In the genomic region with DNA sequence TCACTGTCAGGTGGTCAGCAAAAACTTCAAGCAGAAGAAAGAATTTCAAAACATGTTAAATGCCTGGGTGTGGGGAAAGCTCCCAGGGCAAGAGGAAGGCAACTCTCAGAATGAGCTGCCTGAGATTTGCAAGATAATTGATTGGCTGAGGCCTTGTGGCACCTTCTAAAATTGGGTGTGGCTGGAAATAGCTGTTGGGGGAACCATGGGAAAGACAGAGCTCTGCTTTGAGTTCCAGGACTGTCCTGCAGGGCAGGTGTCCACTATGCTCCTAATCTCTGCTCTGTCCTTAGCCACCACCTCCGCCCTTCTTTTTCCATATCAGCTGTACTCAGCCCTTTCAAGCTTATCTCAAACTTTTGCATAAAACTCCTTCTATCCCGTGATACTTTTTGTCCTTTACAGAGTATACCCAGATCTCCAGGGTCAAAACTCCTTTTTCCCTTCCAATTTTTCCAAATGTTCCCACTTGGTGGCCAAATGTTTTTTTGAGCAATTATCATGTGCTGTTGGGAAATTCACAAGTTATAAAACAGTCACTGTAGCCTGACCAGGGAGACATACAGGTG, we compare ENCODE assay signal across 15 cellular contexts. TPM values are rescaled to one million over a fixed set of nuclear protein-coding genes. Genes with fewer than 3 reads are reported as not detected.
DNase-seq lines count a peak whose midpoint lies in the region; FAIRE-seq and TF ChIP-seq lines count a peak whose summit lies in the region.
"Had no signal": no experiment of that assay in that cellular context is flagged by ENCODE, and none has a peak within 500 bp of the region (broad histone marks: within the 10 kb centered on the region; RNA-seq: fewer than 3 reads in every experiment).

No MANE protein-coding gene starts in this region.

- no peak for FAIRE-seq in bronchial epithelial cell (lab: Jason Lieb, UNC)

- H3K4ac ChIP-seq in H9 (ENCODE audit: low read depth, low read length), result no peak overlapping the region

- H2BK5ac ChIP-seq in H9 (ENCODE audit: insufficient read length, low read length), result no peak overlapping the region

- H3K9me3 ChIP-seq in Caco-2 (no peaks in the 10 kb centered on the region; the same call in 1 of the 2 replicates), H9 (ENCODE audit: control insufficient read depth, low read depth, low read length) (no peaks in the 10 kb centered on the region), mucosa of stomach (ENCODE audit: control insufficient read depth, low read length) (no peaks in the 10 kb centered on the region), transverse colon (no peaks in the 10 kb centered on the region)
- H3K9me3 ChIP-seq in CD4-positive, alpha-beta memory T cell (ENCODE audit: control insufficient read depth in 1 of 2, low read length in 2 of 2), result no peaks in the 10 kb centered on the region
- H3K9me3 ChIP-seq: BLaER1, vagina had no signal

- H3K4me1 ChIP-seq in Caco-2 (peaks cover 18% of the 10 kb centered on the region), H9 (ENCODE audit: insufficient read depth, low read length) (no peaks in the 10 kb centered on the region), mucosa of stomach (ENCODE audit: control insufficient read depth, insufficient read depth, low read length) (peaks cover 18% of the 10 kb centered on the region), transverse colon (no peaks in the 10 kb centered on the region)
- H3K4me1 ChIP-seq in CD4-positive, alpha-beta memory T cell (ENCODE audit: insufficient read depth, low read length), result peaks cover 23% of the 10 kb centered on the region

- H3K9me3 Mint-ChIP-seq in Caco-2 (ENCODE audit: unreplicated experiment), result no peaks in the 10 kb centered on the region
- no peaks in the 10 kb centered on the region for H3K9me3 Mint-ChIP-seq in H9
- no peaks in the 10 kb centered on the region for H3K9me3 Mint-ChIP-seq in CD4-positive, alpha-beta memory T cell

- no peak overlapping the region for H2AK5ac ChIP-seq in H9 (ENCODE audit: insufficient read length, low read length)

- no peak overlapping the region for H2BK15ac ChIP-seq in H9 (ENCODE audit: low read depth, low read length)

- no peaks in the 10 kb centered on the region for H3K79me1 ChIP-seq in H9 (ENCODE audit: insufficient read depth, low read depth, low read length, poor library complexity, severe bottlenecking)

- no peak overlapping the region for H2BK12ac ChIP-seq in H9 (ENCODE audit: insufficient read length, low read depth, low read length)

- no peak overlapping the region for H3T11ph ChIP-seq in H9 (ENCODE audit: low read length)

- H3K27ac ChIP-seq in H9 (ENCODE audit: insufficient read length, low read depth, low read length) (no peak overlapping the region), transverse colon (no peak overlapping the region)
- H3K27ac ChIP-seq in CD4-positive, alpha-beta memory T cell (ENCODE audit: low read depth, low read length), result no peak overlapping the region
- H3K27ac ChIP-seq: BLaER1, dorsolateral prefrontal cortex, vagina had no signal

- CTCF ChIA-PET in Caco-2 (lab: Charles Lee), result interaction anchor here (0.5 to 1.0 kb wide), 3 partner anchors 23 to 1001 kb away, joined by 3 to 4 read pairs (median 3); no protein-coding TSS in a partner anchor
- CTCF ChIA-PET in CD4-positive, alpha-beta memory T cell (lab: Charles Lee; ENCODE audit: partially characterized antibody), result interaction anchor here (1.0 kb wide), 2 partner anchors 23 to 191 kb away, joined by 3 read pairs; no protein-coding TSS in a partner anchor

- no peak overlapping the region for H3K14ac ChIP-seq in H9 (ENCODE audit: insufficient read depth, low read length)

- no peak overlapping the region for H4K8ac ChIP-seq in H9 (replicated peaks; ENCODE audit: insufficient read length, low read depth, low read length)

- no peaks in the 10 kb centered on the region for H3K36me3 Mint-ChIP-seq in Caco-2 (ENCODE audit: insufficient read depth, unreplicated experiment)
- no peaks in the 10 kb centered on the region for H3K36me3 Mint-ChIP-seq in H9 (ENCODE audit: insufficient read depth in 1 of 3, low read depth in 3 of 3)
- H3K36me3 Mint-ChIP-seq in CD4-positive, alpha-beta memory T cell, result no peaks in the 10 kb centered on the region

- no peak overlapping the region for H3K18ac ChIP-seq in H9 (ENCODE audit: insufficient read length, low read depth, low read length)

- H3K27me3 Mint-ChIP-seq in Caco-2 (ENCODE audit: insufficient read depth, unreplicated experiment) (no peaks in the 10 kb centered on the region), H9 (ENCODE audit: low read depth) (no peaks in the 10 kb centered on the region)
- H3K27me3 Mint-ChIP-seq in CD4-positive, alpha-beta memory T cell, result no peaks in the 10 kb centered on the region
- H3K27me3 Mint-ChIP-seq: activated CD4-positive, alpha-beta T cell treated with anti-CD3 and anti-CD28 coated beads, Interleukin-2, amount 10 ng/mL, durations not matched to agents 7 days and 5 days; T-helper 17 cell had no signal

- no peak overlapping the region for H2BK20ac ChIP-seq in H9 (ENCODE audit: low read depth, low read length, poor library complexity, severe bottlenecking)

- H3K4me3 Mint-ChIP-seq in Caco-2 (ENCODE audit: unreplicated experiment), result no peak overlapping the region
- H3K4me3 Mint-ChIP-seq in H9, result no peak overlapping the region
- no peak overlapping the region for H3K4me3 Mint-ChIP-seq in CD4-positive, alpha-beta memory T cell
- H3K4me3 Mint-ChIP-seq: activated CD4-positive, alpha-beta T cell treated with anti-CD3 and anti-CD28 coated beads, Interleukin-2, amount 10 ng/mL, durations not matched to agents 7 days and 5 days; T-helper 17 cell had no signal

- H3K4me2 ChIP-seq in H9 (ENCODE audit: insufficient read depth, insufficient read length, low read length), result no peak overlapping the region
- H3K4me2 ChIP-seq: BLaER1 had no signal

- POLR2A ChIA-PET in Caco-2 (lab: Charles Lee), result interaction anchor here (1.3 kb wide), 1 partner anchor 23 kb away, joined by 4 read pairs; no protein-coding TSS in a partner anchor
- POLR2A ChIA-PET in CD4-positive, alpha-beta memory T cell (lab: Charles Lee; ENCODE audit: partially characterized antibody), result interaction anchor here (7.6 kb wide), 1 partner anchor 24 kb away, joined by 108 read pairs; a partner anchor contains a TSS

- BruUV-seq in Caco-2 (replicated peaks; lab: Mats Ljungman, UMichigan), result no TSS peak

- DNase-seq in Caco-2, result peak in 1 of 2 experiments; percentile 43
- no peak for DNase-seq in H9
- DNase-seq in bronchial epithelial cell (ENCODE audit: low read depth), result no peak
- DNase-seq in transverse colon, result no peak
- DNase-seq in CD4-positive, alpha-beta memory T cell, result no peak
- DNase-seq in inferior parietal cortex (ENCODE audit: extremely low spot score), result no peak
- DNase-seq: dorsolateral prefrontal cortex, NCI-H2081 treated with DMSO at 0.1 percent for 48 hours, NCI-H748 treated with DMSO at 0.1 percent for 48 hours, RPMI8226, T-helper 17 cell had no signal

- intact Hi-C loops in Caco-2 (cut with micrococcal nuclease; ENCODE audit: unreplicated experiment), result no loop called here
- intact Hi-C loops in transverse colon (cut with DNase I; ENCODE audit: low total_unique reads), result no loop called here
- intact Hi-C loops in CD4-positive, alpha-beta memory T cell (cut with micrococcal nuclease), result no loop called here

- no peaks in the 10 kb centered on the region for H3K23me2 ChIP-seq in H9 (ENCODE audit: insufficient read length, low read depth, low read length, poor library complexity, severe bottlenecking)

- no peak for TF ChIP-seq POLR2A in transverse colon (IDR thresholded peaks at IDR 0.05)

- no peak overlapping the region for H3K56ac ChIP-seq in H9 (ENCODE audit: insufficient read length, low read depth, low read length)

- H3K4me1 Mint-ChIP-seq in Caco-2 (ENCODE audit: low read depth, unreplicated experiment) (peaks cover 23% of the 10 kb centered on the region), H9 (peaks cover 10 to 11% of the 10 kb centered on the region in 2 experiments)
- peaks cover 29 to 48% (median 39%) of the 10 kb centered on the region in 4 donors for H3K4me1 Mint-ChIP-seq in CD4-positive, alpha-beta memory T cell

- no CpG with 5 or more reads among the region's 2 CpGs for WGBS in H9 (ENCODE audit: extremely low coverage, insufficient read length, low lambda C conversion rate)
- 69 to 84% methylated on average over 2 of the region's 2 CpGs for WGBS in transverse colon (ENCODE audit: low coverage in 1 of 2), 2 donors

- H3K79me2 ChIP-seq in H9 (ENCODE audit: insufficient read depth, low read length), result no peaks in the 10 kb centered on the region

- no peak overlapping the region for H3K23ac ChIP-seq in H9 (ENCODE audit: insufficient read length, low read depth, low read length)

- H3K4me3 ChIP-seq in Caco-2 (ENCODE audit: low read depth, low read length) (no peak overlapping the region), bronchial epithelial cell (ENCODE audit: low read depth, low read length) (no peak overlapping the region), mucosa of stomach (ENCODE audit: low read length) (no peak overlapping the region), transverse colon (no peak overlapping the region)
- no peak overlapping the region for H3K4me3 ChIP-seq in CD4-positive, alpha-beta memory T cell (ENCODE audit: low read length in 2 of 2)
- H3K4me3 ChIP-seq: BLaER1, dorsolateral prefrontal cortex, vagina had no signal

- no peak for TF ChIP-seq EP300 in transverse colon (IDR thresholded peaks at IDR 0.05; ENCODE audit: low read depth)

- H2AFZ ChIP-seq in H9 (ENCODE audit: low read length), result no peak overlapping the region

- no peak overlapping the region for H4K91ac ChIP-seq in H9 (ENCODE audit: insufficient read length, low read depth, low read length)

- no peaks in the 10 kb centered on the region for H4K20me1 ChIP-seq in H9 (ENCODE audit: control insufficient read depth, insufficient read depth, insufficient read length)
- H4K20me1 ChIP-seq: BLaER1 had no signal

- H3K9ac ChIP-seq in H9 (ENCODE audit: extremely low read depth, insufficient read length, low read length), result no peak overlapping the region
- peak overlapping the region; percentile 3 for H3K9ac ChIP-seq in mucosa of stomach (ENCODE audit: low read length)
- H3K9ac ChIP-seq: BLaER1 had no signal

- H2BK120ac ChIP-seq in H9 (ENCODE audit: low read depth, low read length, poor library complexity, severe bottlenecking), result no peak overlapping the region

- H3K27me3 ChIP-seq in Caco-2 (replicated peaks; ENCODE audit: control insufficient read depth, insufficient read depth, low read length), result no peaks in the 10 kb centered on the region
- no peaks in the 10 kb centered on the region for H3K27me3 ChIP-seq in H9 (ENCODE audit: insufficient read depth, low read length)
- no peaks in the 10 kb centered on the region for H3K27me3 ChIP-seq in bronchial epithelial cell (ENCODE audit: control insufficient read depth, insufficient read depth, low read length)
- no peaks in the 10 kb centered on the region for H3K27me3 ChIP-seq in mucosa of stomach (ENCODE audit: control insufficient read depth, insufficient read depth, low read length)
- no peaks in the 10 kb centered on the region for H3K27me3 ChIP-seq in transverse colon
- no peaks in the 10 kb centered on the region for H3K27me3 ChIP-seq in CD4-positive, alpha-beta memory T cell (ENCODE audit: insufficient read depth, low read length)
- H3K27me3 ChIP-seq: BLaER1, dorsolateral prefrontal cortex, vagina had no signal

- H3K36me3 ChIP-seq in Caco-2 (ENCODE audit: control insufficient read depth, insufficient read depth, low read length) (no peaks in the 10 kb centered on the region), bronchial epithelial cell (ENCODE audit: control insufficient read depth, insufficient read depth, low read length) (no peaks in the 10 kb centered on the region), mucosa of stomach (ENCODE audit: control insufficient read depth, insufficient read depth, low read length) (no peaks in the 10 kb centered on the region), transverse colon (no peaks in the 10 kb centered on the region)
- no peaks in the 10 kb centered on the region for H3K36me3 ChIP-seq in CD4-positive, alpha-beta memory T cell (ENCODE audit: insufficient read depth, low read length)
- H3K36me3 ChIP-seq: BLaER1, vagina had no signal

- TF ChIP-seq CTCF in Caco-2 (IDR thresholded peaks at IDR 0.05; ENCODE audit: insufficient read depth in 1 of 2, low read depth in 1 of 2, low read length in 1 of 2, severe bottlenecking in 1 of 2, unreplicated experiment in 1 of 2) (peak in 1 of 2 experiments; percentile 15), H9 (conservative IDR thresholded peaks at IDR 0.05) (peak; percentile 16; the same call in 1 of the 3 replicates), bronchial epithelial cell (IDR thresholded peaks at IDR 0.05; ENCODE audit: insufficient read depth, low read length, severe bottlenecking) (peak; percentile 2), transverse colon (IDR thresholded peaks at IDR 0.05) (no peak)

- in situ Hi-C loops in transverse colon (cut with MboI; ENCODE audit: low pct_ligation_motif_present in 1 of 4, low pct_unique_long_range_greater_than_20kb in 1 of 4, low sequenced_read_pairs in 3 of 4), result no loop called here

- H3K27ac Mint-ChIP-seq in Caco-2 (ENCODE audit: unreplicated experiment) (peak overlapping the region; percentile 27), H9 (no peak overlapping the region)
- H3K27ac Mint-ChIP-seq in CD4-positive, alpha-beta memory T cell, result peak overlapping the region in 2 of 7 donors; percentile 1 to 21
- H3K27ac Mint-ChIP-seq: T-helper 17 cell had no signal

- no peak overlapping the region for H4K5ac ChIP-seq in H9 (ENCODE audit: insufficient read length, low read depth, low read length)

RNA-seq across cellular contexts. Expression of a gene that starts 23.8 kb away (rescaled TPM):
- total RNA-seq in Caco-2 (2022) (47.6 and 49.4 TPM in 2 replicates), H9 (2021) (22.0 and 22.2 TPM in 2 replicates), bronchial epithelial cell (24.2 and 26.8 TPM in 2 replicates), transverse colon (10 to 100 TPM; 32.2 to 68.3 (median 51.8) TPM)
- total RNA-seq in CD4-positive, alpha-beta memory T cell, result 10 to 100 TPM; 53.8 to 55.0 TPM
- polyA plus RNA-seq in CD4-positive, alpha-beta memory T cell, result 10 to 100 TPM; 37.9 to 43.0 TPM

Comparison
In these comparisons a context has a peak if more than half of its experiments do, and no peak if none do; other contexts are left out.
1. CTCF ChIP-seq: peak in H9 (single experiment) and bronchial epithelial cell (single experiment); none in transverse colon (0 of 5).